In the genomic region with DNA sequence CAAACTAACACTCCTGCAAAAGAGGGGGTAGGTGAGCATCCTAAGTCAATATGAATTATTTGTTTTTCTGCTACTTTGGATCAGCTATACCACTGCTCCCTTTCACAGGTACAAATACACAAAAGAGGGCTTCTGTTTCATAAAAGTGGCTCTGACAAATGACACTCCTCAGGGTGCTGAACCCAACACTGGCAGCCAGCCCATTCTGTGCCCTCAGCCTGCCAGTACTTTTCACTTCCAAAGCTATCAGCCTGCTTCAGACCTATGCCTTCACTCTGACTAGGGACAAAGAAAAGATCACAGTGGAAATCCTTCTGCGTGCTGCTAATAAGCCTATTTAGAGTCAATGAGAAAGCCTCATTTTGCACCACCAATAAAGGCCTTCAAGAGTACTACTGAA, we compare ENCODE assay signal across 8 cellular contexts.
DNase-seq lines count a peak whose midpoint lies in the region.

No MANE protein-coding gene starts in this region.

- DNase-seq in Ammon's horn (ENCODE audit: low spot score) (peak; percentile 7), DMS79 (lab: John Stamatoyannopoulos, UW) (peak; percentile 86), NCI-H1417 (lab: John Stamatoyannopoulos, UW) (peak; percentile 76 to 94 (median 86)), NCI-H187 treated with DMSO at 0.1 percent for 48 hours (lab: John Stamatoyannopoulos, UW) (peak; percentile 70), NCI-H2107 (lab: John Stamatoyannopoulos, UW) (peak; percentile 83), NCI-H345 (lab: John Stamatoyannopoulos, UW) (peak; percentile 96), NCI-H774 (lab: John Stamatoyannopoulos, UW) (peak; percentile 51), astrocyte of the hippocampus (ENCODE audit: low read depth, low spot score) (peak; percentile 2)

Comparison
In these comparisons a context has a peak if more than half of its experiments do, and no peak if none do; other contexts are left out.
1. Peak in every context shown above with its lines: DNase-seq.
2. DNase-seq: peak in every context shown above with its lines; median percentile 96 in NCI-H345; 86 in DMS79; 86 in NCI-H1417; 83 in NCI-H2107; 70 in NCI-H187 treated with DMSO at 0.1 percent for 48 hours; 51 in NCI-H774; 7 in Ammon's horn; 2 in astrocyte of the hippocampus.